In the genomic region with DNA sequence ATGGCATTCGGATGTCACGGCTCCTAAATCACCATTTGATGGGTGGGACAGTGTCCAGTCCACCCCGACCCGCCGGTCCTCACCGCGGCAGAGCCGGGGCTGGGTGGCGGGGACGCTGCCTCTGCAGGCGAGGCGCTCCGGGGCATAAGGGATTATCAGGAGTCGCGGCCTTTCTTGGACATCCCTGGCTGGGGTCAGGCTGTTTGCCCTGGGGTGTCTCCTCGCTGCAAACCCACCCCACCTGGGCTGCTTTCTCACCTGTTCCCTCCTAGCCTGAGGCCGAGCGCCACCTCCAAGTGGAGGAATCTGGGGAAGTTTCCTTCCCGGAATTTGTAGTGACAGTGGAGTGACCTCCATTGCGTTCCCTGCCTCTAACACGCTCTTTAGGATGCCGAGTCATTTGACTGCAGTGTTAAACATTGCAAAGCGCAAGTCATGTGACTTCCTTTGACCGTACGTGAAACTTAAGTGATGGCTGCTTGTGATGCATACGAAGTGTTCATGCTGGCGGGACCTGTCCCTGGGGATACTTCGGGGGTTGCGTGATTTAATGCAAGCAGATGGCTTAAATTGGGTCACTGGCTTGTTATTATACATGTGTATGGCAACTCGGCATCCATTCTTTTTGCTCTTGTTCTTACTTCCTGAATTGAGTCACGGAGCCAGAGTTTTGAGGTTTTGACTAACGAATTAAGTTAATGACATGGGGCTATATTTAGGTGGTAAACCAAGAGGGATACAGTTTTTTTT, we compare ENCODE assay signal across 1 cellular context.
TF ChIP-seq lines count a peak whose summit lies in the region.

No MANE protein-coding gene starts in this region.

TF ChIP-seq in K562, 482 proteins besides CTCF, POLR2A, EP300 and RAD21 (continued from another document and continues in another):
- TF ChIP-seq ZNF197 (CRISPR knock-in tag; IDR thresholded peaks at IDR 0.05; ENCODE audit: low read depth) (no peak), EZH2 (IDR thresholded peaks at IDR 0.05; ENCODE audit: borderline replicate concordance, low read depth, low read length) (no peak), KAT2B (IDR thresholded peaks at IDR 0.05; ENCODE audit: low read depth, low read length) (no peak), POLR2B (IDR thresholded peaks at IDR 0.05; ENCODE audit: low read depth, partially characterized antibody) (peak; percentile 67), ZNF311 (CRISPR knock-in tag; IDR thresholded peaks at IDR 0.05) (no peak), SAFB (IDR thresholded peaks at IDR 0.05; ENCODE audit: borderline replicate concordance, low read depth, low read length) (0 out of 2 replicates have a peak, but pooled peaks have one; percentile 10), MEF2D (tag; conservative IDR thresholded peaks at IDR 0.05; ENCODE audit: low read depth) (0 out of 2 replicates have a peak, but pooled peaks have one; percentile 19), HNRNPUL1 (IDR thresholded peaks at IDR 0.05; ENCODE audit: low read length) (no peak), NR0B1 (IDR thresholded peaks at IDR 0.05; ENCODE audit: partially characterized antibody) (no peak), ARID4B (CRISPR knock-in tag; IDR thresholded peaks at IDR 0.05) (no peak; the same call in 1 of the 2 replicates), RFX1 (IDR thresholded peaks at IDR 0.05) (no peak), GABPB2 (CRISPR knock-in tag; conservative IDR thresholded peaks at IDR 0.05) (no peak; the same call in 1 of the 2 replicates), IFI16 (CRISPR knock-in tag; IDR thresholded peaks at IDR 0.05) (no peak), KDM5B (IDR thresholded peaks at IDR 0.05; ENCODE audit: insufficient replicate concordance, low read depth, low read length) (peak; percentile 84), SPI1 (IDR thresholded peaks at IDR 0.05; ENCODE audit: borderline replicate concordance, low read depth, low read length) (no peak), PRDM10 (IDR thresholded peaks at IDR 0.05; ENCODE audit: partially characterized antibody) (no peak), CBFA2T3 (IDR thresholded peaks at IDR 0.05) (no peak), ZNF655 (CRISPR knock-in tag; IDR thresholded peaks at IDR 0.05) (no peak), ADNP (tag; IDR thresholded peaks at IDR 0.05) (no peak), PHF20 (IDR thresholded peaks at IDR 0.05; ENCODE audit: partially characterized antibody) (peak; percentile 78), ZKSCAN1 (IDR thresholded peaks at IDR 0.05; ENCODE audit: low read depth, low read length) (no peak), TOE1 (IDR thresholded peaks at IDR 0.05; ENCODE audit: borderline replicate concordance) (peak; percentile 99), TOE1 (CRISPR knock-in tag; IDR thresholded peaks at IDR 0.05; ENCODE audit: borderline replicate concordance, low read depth) (no peak), ATF6 (CRISPR knock-in tag; IDR thresholded peaks at IDR 0.05) (no peak), SRSF9 (IDR thresholded peaks at IDR 0.05; ENCODE audit: borderline replicate concordance, low read depth, low read length) (no peak), SP1 (CRISPR knock-in tag; IDR thresholded peaks at IDR 0.05) (no peak), HMG20B (CRISPR knock-in tag; IDR thresholded peaks at IDR 0.05) (no peak), KDM2B (CRISPR knock-in tag; IDR thresholded peaks at IDR 0.05) (peak; percentile 52; the same call in 1 of the 2 replicates), MYC (IDR thresholded peaks at IDR 0.05; ENCODE audit: low read depth, low read length) (peak; percentile 70), MYC (CRISPR knock-in tag; IDR thresholded peaks at IDR 0.05; ENCODE audit: borderline replicate concordance, low read depth) (no peak), ZEB2 (IDR thresholded peaks at IDR 0.05) (peak; percentile 27; the same call in 1 of the 2 replicates), C11orf30 (IDR thresholded peaks at IDR 0.05; ENCODE audit: low read depth) (peak; percentile 91), ZNF282 (CRISPR knock-in tag; IDR thresholded peaks at IDR 0.05) (no peak), MLLT1 (IDR thresholded peaks at IDR 0.05) (peak in 1 of 2 experiments; percentile 20; a peak in 2 of 4 replicates), MEIS2 (IDR thresholded peaks at IDR 0.05; ENCODE audit: partially characterized antibody) (no peak), RBM14 (IDR thresholded peaks at IDR 0.05; ENCODE audit: borderline replicate concordance, insufficient read depth, low read depth, low read length) (0 out of 2 replicates have a peak, but pooled peaks have one; percentile 5), HDAC2 (IDR thresholded peaks at IDR 0.05) (peak; percentile 54; the same call in 1 of the 2 replicates)
- TF ChIP-seq, protein P1, sequence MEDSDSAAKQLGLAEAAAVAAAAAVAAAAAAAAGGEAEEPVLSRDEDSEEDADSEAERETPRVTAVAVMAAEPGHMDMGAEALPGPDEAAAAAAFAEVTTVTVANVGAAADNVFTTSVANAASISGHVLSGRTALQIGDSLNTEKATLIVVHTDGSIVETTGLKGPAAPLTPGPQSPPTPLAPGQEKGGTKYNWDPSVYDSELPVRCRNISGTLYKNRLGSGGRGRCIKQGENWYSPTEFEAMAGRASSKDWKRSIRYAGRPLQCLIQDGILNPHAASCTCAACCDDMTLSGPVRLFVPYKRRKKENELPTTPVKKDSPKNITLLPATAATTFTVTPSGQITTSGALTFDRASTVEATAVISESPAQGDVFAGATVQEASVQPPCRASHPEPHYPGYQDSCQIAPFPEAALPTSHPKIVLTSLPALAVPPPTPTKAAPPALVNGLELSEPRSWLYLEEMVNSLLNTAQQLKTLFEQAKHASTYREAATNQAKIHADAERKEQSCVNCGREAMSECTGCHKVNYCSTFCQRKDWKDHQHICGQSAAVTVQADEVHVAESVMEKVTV (CRISPR knock-in tag; IDR thresholded peaks at IDR 0.05), result no peak
- TF ChIP-seq, protein P2, sequence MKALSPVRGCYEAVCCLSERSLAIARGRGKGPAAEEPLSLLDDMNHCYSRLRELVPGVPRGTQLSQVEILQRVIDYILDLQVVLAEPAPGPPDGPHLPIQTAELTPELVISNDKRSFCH (CRISPR knock-in tag; IDR thresholded peaks at IDR 0.05), result no peak
- TF ChIP-seq, protein P2 (tag; IDR thresholded peaks at IDR 0.05), result peak; percentile 57; the same call in 1 of the 2 replicates
- TF ChIP-seq, protein P3, sequence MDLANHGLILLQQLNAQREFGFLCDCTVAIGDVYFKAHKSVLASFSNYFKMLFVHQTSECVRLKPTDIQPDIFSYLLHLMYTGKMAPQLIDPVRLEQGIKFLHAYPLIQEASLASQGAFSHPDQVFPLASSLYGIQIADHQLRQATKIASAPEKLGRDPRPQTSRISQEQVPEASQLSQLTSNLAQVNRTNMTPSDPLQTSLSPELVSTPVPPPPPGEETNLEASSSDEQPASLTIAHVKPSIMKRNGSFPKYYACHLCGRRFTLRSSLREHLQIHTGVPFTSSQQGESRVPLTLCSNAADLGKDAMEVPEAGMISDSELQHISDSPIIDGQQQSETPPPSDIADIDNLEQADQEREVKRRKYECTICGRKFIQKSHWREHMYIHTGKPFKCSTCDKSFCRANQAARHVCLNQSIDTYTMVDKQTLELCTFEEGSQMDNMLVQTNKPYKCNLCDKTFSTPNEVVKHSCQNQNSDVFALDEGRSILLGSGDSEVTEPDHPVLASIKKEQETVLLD (IDR thresholded peaks at IDR 0.05), result no peak; the same call in 1 of the 2 replicates
